In the genomic region with DNA sequence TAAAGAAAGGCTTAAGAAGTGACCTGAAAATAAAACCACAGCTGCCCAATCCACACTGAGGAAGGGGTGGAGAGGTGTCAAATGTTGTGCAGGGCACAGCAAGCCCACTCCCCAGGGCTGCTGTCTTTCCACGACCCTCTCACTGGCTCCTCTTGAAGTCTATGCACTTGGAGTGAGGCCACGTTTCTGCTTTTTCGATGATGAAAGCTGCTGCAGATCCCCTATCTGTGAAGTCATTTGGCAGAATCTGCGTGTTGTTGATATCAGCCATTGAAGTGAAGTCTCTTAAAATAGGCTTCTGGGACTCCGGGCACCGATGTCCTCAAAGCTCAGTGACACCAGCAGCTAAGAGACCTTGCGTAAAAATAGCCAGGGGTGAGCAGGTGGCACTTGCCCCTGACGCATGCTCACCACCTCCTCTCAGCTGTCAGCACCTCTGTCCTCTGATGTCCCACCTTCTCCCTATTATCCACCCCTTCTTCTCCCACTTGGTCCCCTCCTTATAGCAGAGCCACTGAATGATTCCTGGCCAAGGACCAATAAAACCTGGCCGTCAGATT, we compare ENCODE assay signal across 20 cellular contexts.
A peak's percentile ranks its signal among the peaks of the same experiment; 100 is the strongest.
DNase-seq lines count a peak whose midpoint lies in the region; ATAC-seq and TF ChIP-seq lines count a peak whose summit lies in the region.
"Had no signal": no experiment of that assay in that cellular context is flagged by ENCODE, and none has a peak within 500 bp of the region (broad histone marks: within the 10 kb centered on the region; RNA-seq: fewer than 3 reads in every experiment).

No MANE protein-coding gene starts in this region.

- TF ChIP-seq CTCF in gastroesophageal sphincter (IDR thresholded peaks at IDR 0.05), result no peak
- no peak for TF ChIP-seq CTCF in right atrium auricular region (IDR thresholded peaks at IDR 0.05)
- no peak for TF ChIP-seq CTCF in psoas muscle (IDR thresholded peaks at IDR 0.05)

- H3K4me3 ChIP-seq in gastroesophageal sphincter (no peak overlapping the region), right atrium auricular region (no peak overlapping the region), psoas muscle (no peak overlapping the region)
- H3K4me3 ChIP-seq: BLaER1, GM12878, GM23338 had no signal

- H3K27ac ChIP-seq in gastroesophageal sphincter (peak overlapping the region in 3 of 4 donors; percentile 2 to 19 (median 7)), right atrium auricular region (peak overlapping the region; percentile 64 to 78), psoas muscle (peak overlapping the region; percentile 75)
- H3K27ac ChIP-seq: BLaER1 had no signal

- 81 to 93% methylated on average over 3 to 7 of the region's 9 CpGs for WGBS in gastroesophageal sphincter (ENCODE audit: low coverage in 1 of 2), 2 donors
- 28 to 33% (median 32%) methylated on average over 9 of the region's 9 CpGs for WGBS in psoas muscle, 3 donors

- H3K36me3 ChIP-seq in gastroesophageal sphincter, result no peaks in the 10 kb centered on the region
- H3K36me3 ChIP-seq in right atrium auricular region, result no peaks in the 10 kb centered on the region
- H3K36me3 ChIP-seq in psoas muscle (ENCODE audit: insufficient read depth in 1 of 2, low read depth in 1 of 2), result no peaks in the 10 kb centered on the region
- H3K36me3 ChIP-seq: BLaER1 had no signal

- peak; percentile 24 for DNase-seq in OCI-M1 (lab: John Stamatoyannopoulos, UW)
- DNase-seq in right atrium auricular region (ENCODE audit: low spot score), result no peak
- DNase-seq in psoas muscle, result peak; percentile 43 to 78
- DNase-seq in NCI-H1930 (lab: John Stamatoyannopoulos, UW), result no peak
- no peak for DNase-seq in NCI-H82 (lab: John Stamatoyannopoulos, UW)
- DNase-seq in GF-D8 (lab: John Stamatoyannopoulos, UW), result no peak
- DNase-seq: Calu3; CD4-positive, alpha-beta memory T cell; HCEC 1CT; Kasumi-1; MM.1S; NCI-H1092; NCI-H1436 treated with DMSO at 0.1 percent for 48 hours; NCI-H2081; NK-92 treated with Interleukin-12 subunit alpha and Interleukin-12 subunit beta, amount 100 ng/mL, for 24 hours had no signal

- TF ChIP-seq POLR2A in gastroesophageal sphincter (IDR thresholded peaks at IDR 0.05), result no peak

- no peak for TF ChIP-seq EP300 in gastroesophageal sphincter (IDR thresholded peaks at IDR 0.05)

- H3K9me3 ChIP-seq in gastroesophageal sphincter, result peaks cover 0 to 17% (median 0%) of the 10 kb centered on the region in 3 donors
- peaks cover 9 to 17% of the 10 kb centered on the region in 2 donors for H3K9me3 ChIP-seq in right atrium auricular region
- peaks cover 8% of the 10 kb centered on the region for H3K9me3 ChIP-seq in psoas muscle

- intact Hi-C loops in psoas muscle (cut with DNase I), result no loop called here

- ATAC-seq in gastroesophageal sphincter, result no peak
- ATAC-seq in psoas muscle, result peak; percentile 98 to 99 (median 98)
- ATAC-seq in GM21390 (IDR thresholded peaks at IDR 0.05; ENCODE audit: unreplicated experiment), result no peak
- ATAC-seq: GM12878, GM23338 had no signal

- H3K4me1 ChIP-seq in gastroesophageal sphincter (no peaks in the 10 kb centered on the region), right atrium auricular region (peaks cover 0 to 22% of the 10 kb centered on the region in 2 donors), psoas muscle (peaks cover 12% of the 10 kb centered on the region)

- H3K27me3 ChIP-seq in gastroesophageal sphincter (no peaks in the 10 kb centered on the region), right atrium auricular region (no peaks in the 10 kb centered on the region), psoas muscle (ENCODE audit: insufficient read depth in 3 of 3, low read length in 2 of 3) (no peaks in the 10 kb centered on the region)
- H3K27me3 ChIP-seq: BLaER1 had no signal

Comparison
In these comparisons a context has a peak if more than half of its experiments do, and no peak if none do; other contexts are left out.
1. DNase-seq: peak in OCI-M1 (single experiment) and psoas muscle (2 of 2); none in right atrium auricular region (single experiment), NCI-H1930 (0 of 2), NCI-H82 (single experiment) and GF-D8 (single experiment).
2. ATAC-seq: peak in psoas muscle (4 of 4); none in gastroesophageal sphincter (single experiment) and GM21390 (single experiment).
3. H3K27ac ChIP-seq: peak in every context shown above with its lines; median percentile 75 in psoas muscle; 71 in right atrium auricular region; 7 in gastroesophageal sphincter.